ENCODE assay signal across 11 cellular contexts in the genomic region with DNA sequence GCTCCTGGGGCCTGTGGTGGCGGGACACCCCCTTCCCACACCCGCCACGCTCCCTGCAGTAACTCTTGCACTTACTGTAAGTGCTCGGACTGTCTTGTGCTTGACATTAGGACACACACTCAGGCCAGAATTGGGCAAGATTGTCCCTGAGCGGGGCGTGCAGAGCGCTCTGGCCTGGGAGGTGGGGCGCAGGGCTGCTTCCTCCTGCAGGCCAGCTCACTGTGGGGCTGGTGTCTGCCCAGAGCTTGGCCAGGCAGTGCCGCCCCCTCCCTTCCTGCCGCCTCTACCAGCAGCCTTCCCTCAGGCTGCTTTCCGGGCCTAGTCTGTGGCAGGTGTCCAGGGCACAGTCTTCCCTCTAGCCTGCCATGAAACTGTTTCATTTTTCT. TPM values are rescaled to one million over a fixed set of nuclear protein-coding genes. Genes with fewer than 3 reads are reported as not detected.
A peak's percentile ranks its signal among the peaks of the same experiment; 100 is the strongest.
DNase-seq lines count a peak whose midpoint lies in the region; ATAC-seq and TF ChIP-seq lines count a peak whose summit lies in the region.
"Had no signal": no experiment of that assay in that cellular context is flagged by ENCODE, and none has a peak within 500 bp of the region (broad histone marks: within the 10 kb centered on the region; RNA-seq: fewer than 3 reads in every experiment).

No MANE protein-coding gene starts in this region.

- H3K27me3 ChIP-seq in NT2/D1 (ENCODE audit: insufficient read depth, insufficient read length) (no peaks in the 10 kb centered on the region), suprapubic skin (no peaks in the 10 kb centered on the region)

- H3K4me1 ChIP-seq in NT2/D1 (ENCODE audit: insufficient read depth, insufficient read length) (peaks cover 22% of the 10 kb centered on the region), suprapubic skin (peaks cover 19% of the 10 kb centered on the region)

- no peaks in the 10 kb centered on the region for H3K9me3 ChIP-seq in NT2/D1 (ENCODE audit: insufficient read depth, low read length)
- no peaks in the 10 kb centered on the region for H3K9me3 ChIP-seq in suprapubic skin

- 68% methylated on average over 11 of the region's 11 CpGs for WGBS in suprapubic skin

- TF ChIP-seq CTCF in suprapubic skin (IDR thresholded peaks at IDR 0.05) = no peak

- ATAC-seq in GM21576 (IDR thresholded peaks at IDR 0.05; ENCODE audit: unreplicated experiment) (peak; percentile 9), left colon (peak; percentile 18)

- peak overlapping the region; percentile 13 for H3K9ac ChIP-seq in NT2/D1 (ENCODE audit: insufficient read length, low read depth)
- H3K9ac ChIP-seq: parathyroid adenoma had no signal

- H3K4me3 ChIP-seq in NT2/D1 (ENCODE audit: insufficient read length, low read depth) (no peak overlapping the region), suprapubic skin (no peak overlapping the region)

- DNase-seq in NT2/D1 (ENCODE audit: low read depth, low spot score) (no peak), left colon (peak; percentile 25 to 51), suprapubic skin (ENCODE audit: low spot score in 2 of 2) (peak; percentile 67 to 80), DMS53 (lab: John Stamatoyannopoulos, UW) (no peak), NCI-H82 (lab: John Stamatoyannopoulos, UW) (no peak)
- DNase-seq in stimulated activated naive CD4-positive, alpha-beta T cell treated with Interleukin-2 at 50 U/mL for 16 hours (lab: John Stamatoyannopoulos, UW) = no peak
- DNase-seq: activated CD4-positive, alpha-beta T cell treated with anti-CD3 and anti-CD28 coated beads for 48 hours; activated effector memory CD4-positive, alpha-beta T cell treated with Interleukin-2 at 50 U/mL for 16 hours; NCI-H2227 treated with DMSO at 0.1 percent for 48 hours had no signal

- H3K36me3 ChIP-seq in NT2/D1 (ENCODE audit: insufficient read depth, insufficient read length, low read length) (no peaks in the 10 kb centered on the region), suprapubic skin (no peaks in the 10 kb centered on the region)

- no peak for TF ChIP-seq EP300 in suprapubic skin (IDR thresholded peaks at IDR 0.05)

- intact Hi-C loops in left colon (cut with DNase I, micrococcal nuclease) = loop anchor here in 1 of 2 donors (10.0 kb wide), 1 partner anchor 83 kb away; a partner anchor contains a TSS

- no peak for TF ChIP-seq POLR2A in suprapubic skin (IDR thresholded peaks at IDR 0.05)

- H3K27ac ChIP-seq in suprapubic skin = peak overlapping the region; percentile 71
- H3K27ac ChIP-seq: parathyroid adenoma had no signal

RNA-seq across cellular contexts. Expression of a gene that starts 6.1 kb away (rescaled TPM):
- total RNA-seq in left colon (100 to 1,000 TPM; 218 to 230 TPM), suprapubic skin (100 to 1,000 TPM; 103 to 147 (median 120) TPM)

RNA-seq across cellular contexts. Expression of a gene that starts 12.5 kb away (rescaled TPM):
- total RNA-seq in left colon (10 to 100 TPM; 31.5 to 31.7 TPM), suprapubic skin (10 to 100 TPM; 27.0 to 42.7 (median 38.0) TPM)

RNA-seq across cellular contexts. Expression of a gene that starts 23.5 kb away (rescaled TPM):
- total RNA-seq in left colon (under 1 TPM; 0.70 TPM), suprapubic skin (1 to 10 TPM in 2 of 4 donors, under 1 TPM in 1, not detected in 1; 0.34 to 3.9 (median 3.5) TPM)

RNA-seq across cellular contexts. Expression of a gene that starts 30.1 kb away (rescaled TPM):
- 10 to 100 TPM; 71.1 to 77.4 TPM for total RNA-seq in left colon
- total RNA-seq in suprapubic skin = 10 to 100 TPM; 31.6 to 49.8 (median 47.8) TPM

RNA-seq across cellular contexts. Expression of a gene that starts 32.7 kb away (rescaled TPM):
- total RNA-seq in left colon = 10 to 100 TPM in 1 of 2 donors, 1 to 10 TPM in 1; 8.9 to 11.1 TPM
- 10 to 100 TPM; 10.8 to 23.6 (median 16.5) TPM for total RNA-seq in suprapubic skin

Comparison
In these comparisons a context has a peak if more than half of its experiments do, and no peak if none do; other contexts are left out.
1. DNase-seq: peak in left colon (2 of 2) and suprapubic skin (2 of 2); none in NT2/D1 (single experiment), stimulated activated naive CD4-positive, alpha-beta T cell treated with Interleukin-2 at 50 U/mL for 16 hours (single experiment), DMS53 (single experiment) and NCI-H82 (single experiment).